ENCODE assay signal across 11 cellular contexts in the genomic region with DNA sequence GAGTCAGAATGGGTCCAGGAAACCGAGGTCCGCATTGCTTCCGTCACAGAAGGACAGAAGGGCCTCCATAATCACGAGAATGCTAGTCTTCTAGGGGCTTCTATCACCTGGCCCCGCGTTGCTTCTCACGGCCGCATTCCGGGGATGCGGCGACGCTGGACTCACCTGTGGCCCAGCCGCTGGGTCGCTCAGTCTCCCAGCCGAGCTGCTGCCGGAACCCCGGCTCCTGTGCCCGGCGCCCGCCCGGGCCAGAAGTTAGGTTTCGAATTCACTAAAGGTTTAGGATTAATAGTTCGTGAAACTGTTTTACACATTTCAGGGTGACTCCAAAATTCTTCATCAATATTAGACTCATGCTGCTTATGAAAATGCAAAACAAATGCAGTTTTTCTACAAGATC. TPM values are rescaled to one million over a fixed set of nuclear protein-coding genes. Genes with fewer than 3 reads are reported as not detected.
"Had no signal": no experiment of that assay in that cellular context is flagged by ENCODE, and none has a peak within 500 bp of the region (broad histone marks: within the 10 kb centered on the region; RNA-seq: fewer than 3 reads in every experiment).

No MANE protein-coding gene starts in this region.

- H3K27ac Mint-ChIP-seq: GM23338, HFFc6 had no signal

- H3K9me3 ChIP-seq: HAP-1 had no signal

- H3K4me3 ChIP-seq: GM23338, HAP-1, K562 had no signal

- ATAC-seq: GM23338, HCT116, K562 had no signal

- H3K4me1 ChIP-seq: HAP-1 had no signal

- H3K36me3 ChIP-seq: HAP-1 had no signal

- DNase-seq: HFFc6, IMR-90, KG1 had no signal

- FAIRE-seq: H1, H54, HTR-8/SVneo, K562 had no signal

- H3K4me3 Mint-ChIP-seq: GM23338, HFFc6 had no signal

- H3K9me3 Mint-ChIP-seq: GM23338, HFFc6 had no signal

RNA-seq across cellular contexts. Expression of a gene that starts 31.7 kb away (rescaled TPM):
- total RNA-seq: HT-29 had no signal
